In the genomic region with DNA sequence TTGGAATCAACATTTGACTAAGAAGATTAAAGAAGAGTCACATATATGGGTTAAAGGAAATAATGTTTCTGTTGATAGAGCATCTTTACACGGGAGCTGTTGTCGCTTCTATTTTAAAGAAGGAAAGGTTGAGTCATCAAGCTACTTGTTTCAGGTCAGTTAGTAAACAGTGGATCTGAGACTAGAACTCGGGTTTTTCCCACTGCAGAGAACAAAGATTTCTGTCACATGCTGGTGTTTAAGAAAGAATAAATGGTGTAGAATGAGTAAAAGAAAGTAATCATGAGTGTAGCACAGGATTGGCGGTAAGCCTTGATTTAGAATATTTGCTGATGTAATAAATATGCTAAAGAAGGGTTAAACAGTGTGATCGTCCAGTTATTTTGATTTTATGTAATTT, we compare ENCODE assay signal across 11 cellular contexts.
A peak's percentile ranks its signal among the peaks of the same experiment; 100 is the strongest.
DNase-seq lines count a peak whose midpoint lies in the region; ATAC-seq and TF ChIP-seq lines count a peak whose summit lies in the region.
"Had no signal": no experiment of that assay in that cellular context is flagged by ENCODE, and none has a peak within 500 bp of the region (broad histone marks: within the 10 kb centered on the region; RNA-seq: fewer than 3 reads in every experiment).

No MANE protein-coding gene starts in this region.

- no peak overlapping the region for H3K27ac Mint-ChIP-seq in T-helper 2 cell treated with Interferon-gamma antibody and Interleukin-4, amounts not matched to agents 5 μg/mL and 100 μg/mL, for 36 hours
- no peak overlapping the region for H3K27ac Mint-ChIP-seq in HFFc6

- no peak for TF ChIP-seq CTCF in HFFc6 (IDR thresholded peaks at IDR 0.05)

- peak; percentile 38 for DNase-seq in A172 (ENCODE audit: low spot score)
- peak; percentile 19 for DNase-seq in T-helper 2 cell treated with Interferon-gamma antibody and Interleukin-4, amounts not matched to agents 5 μg/mL and 100 μg/mL, for 36 hours (ENCODE audit: low spot score)
- DNase-seq in HK-2 (ENCODE audit: unreplicated experiment) = no peak
- no peak for DNase-seq in HFFc6
- DNase-seq in stimulated activated CD8-positive, alpha-beta memory T cell treated with anti-CD3 and anti-CD28 coated beads, Interleukin-4, amount 100 ng/mL, for 48 hours = no peak
- DNase-seq: kidney glomerular epithelial cell, Peyer's patch, stomach had no signal

- ATAC-seq in GM18517 (IDR thresholded peaks at IDR 0.05; ENCODE audit: unreplicated experiment) = peak; percentile 82
- peak; percentile 79 for ATAC-seq in HG03025 (IDR thresholded peaks at IDR 0.05; ENCODE audit: low FRiP score, unreplicated experiment)
- ATAC-seq in HG03571 (IDR thresholded peaks at IDR 0.05; ENCODE audit: unreplicated experiment) = no peak

- H3K9me3 Mint-ChIP-seq in T-helper 2 cell treated with Interferon-gamma antibody and Interleukin-4, amounts not matched to agents 5 μg/mL and 100 μg/mL, for 36 hours = no peaks in the 10 kb centered on the region
- no peaks in the 10 kb centered on the region; the same call in 1 of the 2 replicates for H3K9me3 Mint-ChIP-seq in HFFc6

- H3K4me1 Mint-ChIP-seq in T-helper 2 cell treated with Interferon-gamma antibody and Interleukin-4, amounts not matched to agents 5 μg/mL and 100 μg/mL, for 36 hours (ENCODE audit: low read depth) = peaks cover 3% of the 10 kb centered on the region
- H3K4me1 Mint-ChIP-seq in HFFc6 (ENCODE audit: low read depth) = no peaks in the 10 kb centered on the region

- no peaks in the 10 kb centered on the region for H3K36me3 Mint-ChIP-seq in T-helper 2 cell treated with Interferon-gamma antibody and Interleukin-4, amounts not matched to agents 5 μg/mL and 100 μg/mL, for 36 hours (ENCODE audit: low read depth)
- H3K36me3 Mint-ChIP-seq in HFFc6 (ENCODE audit: low read depth) = no peaks in the 10 kb centered on the region

- no peak overlapping the region for H3K4me3 Mint-ChIP-seq in T-helper 2 cell treated with Interferon-gamma antibody and Interleukin-4, amounts not matched to agents 5 μg/mL and 100 μg/mL, for 36 hours
- no peak overlapping the region for H3K4me3 Mint-ChIP-seq in HFFc6

- H3K27me3 Mint-ChIP-seq in T-helper 2 cell treated with Interferon-gamma antibody and Interleukin-4, amounts not matched to agents 5 μg/mL and 100 μg/mL, for 36 hours (ENCODE audit: low read depth) = no peaks in the 10 kb centered on the region
- H3K27me3 Mint-ChIP-seq in HFFc6 (ENCODE audit: insufficient read depth) = no peaks in the 10 kb centered on the region; the same call in 1 of the 2 replicates

Comparison
In these comparisons a context has a peak if more than half of its experiments do, and no peak if none do; other contexts are left out.
1. DNase-seq: peak in A172 (single experiment) and T-helper 2 cell treated with Interferon-gamma antibody and Interleukin-4, amounts not matched to agents 5 μg/mL and 100 μg/mL, for 36 hours (single experiment); none in HK-2 (single experiment), HFFc6 (single experiment) and stimulated activated CD8-positive, alpha-beta memory T cell treated with anti-CD3 and anti-CD28 coated beads, Interleukin-4, amount 100 ng/mL, for 48 hours (single experiment).